In the genomic region with DNA sequence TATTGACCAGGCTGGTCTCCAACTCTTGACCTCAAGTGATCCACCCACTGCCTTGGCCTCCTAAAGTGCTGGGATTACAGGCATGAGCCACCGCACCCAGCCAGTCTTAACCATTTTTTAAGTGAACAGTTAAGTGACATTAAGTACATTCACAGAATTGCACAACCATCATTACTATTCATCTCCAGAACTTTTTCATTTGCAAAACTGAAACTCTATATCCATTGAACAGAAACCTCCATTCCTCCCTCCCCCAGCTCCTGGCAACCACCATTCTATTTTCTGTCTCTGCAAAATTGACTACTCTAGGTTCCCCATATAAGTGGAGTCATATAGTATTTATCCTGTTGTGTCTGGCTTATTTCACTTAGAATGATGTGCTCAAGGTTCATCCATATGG, we compare ENCODE assay signal across 26 cellular contexts. TPM values are rescaled to one million over a fixed set of nuclear protein-coding genes. Genes with fewer than 3 reads are reported as not detected.
DNase-seq lines count a peak whose midpoint lies in the region; ATAC-seq, FAIRE-seq and TF ChIP-seq lines count a peak whose summit lies in the region.
"Had no signal": no experiment of that assay in that cellular context is flagged by ENCODE, and none has a peak within 500 bp of the region (broad histone marks: within the 10 kb centered on the region; RNA-seq: fewer than 3 reads in every experiment).

No MANE protein-coding gene starts in this region.

- intact Hi-C loops in left ventricle myocardium inferior (cut with micrococcal nuclease), result no loop called here
- intact Hi-C loops in heart left ventricle (cut with DNase I), result loop anchor here in 1 of 10 donors (5.0 kb wide), 1 partner anchor 39 kb away; no protein-coding TSS in a partner anchor

- WGBS in heart left ventricle, 4 donors, result 95 to 100% (median 96%) methylated on average over 1 of the region's 1 CpG

- H3K4me1 ChIP-seq in left ventricle myocardium inferior (peaks cover 45% of the 10 kb centered on the region), heart left ventricle (peaks cover 0 to 37% (median 21%) of the 10 kb centered on the region in 12 donors)
- H3K4me1 ChIP-seq: BLaER1 treated with 17β-estradiol and CSF1 and Interleukin-3, amounts not matched to agents 10 nM and 100 nM had no signal

- H3K27me3 Mint-ChIP-seq in neural crest cell (ENCODE audit: low read depth), result no peaks in the 10 kb centered on the region
- H3K27me3 Mint-ChIP-seq: CD4-positive, alpha-beta T cell had no signal

- no peak overlapping the region for H3K4me3 Mint-ChIP-seq in neural crest cell
- H3K4me3 Mint-ChIP-seq: CD14-positive monocyte; CD4-positive, alpha-beta T cell; CD8-positive, alpha-beta memory T cell had no signal

- H3K36me3 ChIP-seq in left ventricle myocardium inferior, result peaks cover 9% of the 10 kb centered on the region
- no peaks in the 10 kb centered on the region for H3K36me3 ChIP-seq in heart left ventricle
- H3K36me3 ChIP-seq: BE2C; BLaER1 treated with 17β-estradiol and CSF1 and Interleukin-3, amounts not matched to agents 10 nM and 100 nM had no signal

- peaks cover 18% of the 10 kb centered on the region for H3K36me3 Mint-ChIP-seq in neural crest cell (ENCODE audit: low read depth)
- H3K36me3 Mint-ChIP-seq: CD14-positive monocyte; CD8-positive, alpha-beta memory T cell had no signal

- H3K4me3 ChIP-seq in left ventricle myocardium inferior (no peak overlapping the region), heart left ventricle (no peak overlapping the region)
- H3K4me3 ChIP-seq: A549; BLaER1 treated with 17β-estradiol and CSF1 and Interleukin-3, amounts not matched to agents 10 nM and 100 nM; GM12878; GM23248 had no signal

- H3K27ac ChIP-seq in left ventricle myocardium inferior (replicated peaks) (peak overlapping the region; percentile 67), heart left ventricle (peak overlapping the region in 1 of 12 donors; percentile 63)
- H3K27ac ChIP-seq: A549; BLaER1 treated with 17β-estradiol and CSF1 and Interleukin-3, amounts not matched to agents 10 nM and 100 nM; GM23248 had no signal

- ATAC-seq in heart left ventricle, result no peak
- ATAC-seq: A549, GM12878 had no signal

- no peak for TF ChIP-seq CTCF in left ventricle myocardium inferior (IDR thresholded peaks at IDR 0.05; ENCODE audit: borderline replicate concordance)
- no peak for TF ChIP-seq CTCF in heart left ventricle (IDR thresholded peaks at IDR 0.05)
- TF ChIP-seq CTCF in neural crest cell (conservative IDR thresholded peaks at IDR 0.05), result no peak

- H3K9me3 ChIP-seq in left ventricle myocardium inferior (replicated peaks), result peaks cover 17% of the 10 kb centered on the region
- peaks cover 0 to 20% (median 10%) of the 10 kb centered on the region in 12 donors for H3K9me3 ChIP-seq in heart left ventricle

- H3K4me1 Mint-ChIP-seq in neural crest cell, result peaks cover 53% of the 10 kb centered on the region
- H3K4me1 Mint-ChIP-seq: CD14-positive monocyte; CD8-positive, alpha-beta memory T cell had no signal

- FAIRE-seq in GM12892 (lab: Jason Lieb, UNC) (no peak), GM19239 (lab: Jason Lieb, UNC) (no peak)
- FAIRE-seq: D721Med, GM12878, GM18507, H1 had no signal

- H3K27ac Mint-ChIP-seq in neural crest cell (ENCODE audit: unreplicated experiment), result peak overlapping the region; percentile 35
- H3K27ac Mint-ChIP-seq: CD4-positive, alpha-beta T cell; CD8-positive, alpha-beta memory T cell had no signal

- H3K9me3 Mint-ChIP-seq in neural crest cell, result peaks cover 9% of the 10 kb centered on the region

- H3K27me3 ChIP-seq in left ventricle myocardium inferior (ENCODE audit: low read depth) (no peaks in the 10 kb centered on the region), heart left ventricle (no peaks in the 10 kb centered on the region)
- H3K27me3 ChIP-seq: BE2C; BLaER1 treated with 17β-estradiol and CSF1 and Interleukin-3, amounts not matched to agents 10 nM and 100 nM had no signal

- TF ChIP-seq POLR2A in heart left ventricle (IDR thresholded peaks at IDR 0.05) (no peak), GM12892 (IDR thresholded peaks at IDR 0.05; ENCODE audit: low read depth, low read length) (no peak)

- no peak for DNase-seq in left ventricle myocardium inferior
- no peak for DNase-seq in heart left ventricle
- DNase-seq in fibroblast of gingiva (ENCODE audit: low read depth), result peak; percentile 71
- DNase-seq in neural crest cell (ENCODE audit: low read depth, low spot score), result no peak
- no peak for DNase-seq in GM12892 (ENCODE audit: insufficient read length)
- DNase-seq in GM19239 (ENCODE audit: insufficient read length, low spot score), result no peak
- DNase-seq: 8988T; ACHN; AML-193; BE2C; CD4-positive, alpha-beta T cell; CD8-positive, alpha-beta memory T cell; DMS 273 treated with DMSO at 0.1 percent for 48 hours; DMS79; EL; GDM1; GM23248; H7; HCEC 1CT had no signal

RNA-seq across cellular contexts. Expression of a gene that starts 59.7 kb away (rescaled TPM):
- total RNA-seq in left ventricle myocardium inferior (30.5 TPM), heart left ventricle (10 to 100 TPM; 14.7 to 31.8 (median 18.6) TPM), neural crest cell (51.4 and 53.3 TPM in 2 replicates)
- 1 to 10 TPM; 8.4 TPM for polyA plus RNA-seq in heart left ventricle
- not detected for polyA plus RNA-seq in GM12892 (2012; ENCODE audit: missing spikeins)
- total RNA-seq: CD8-positive, alpha-beta memory T cell; GM12878 had no signal
- polyA plus RNA-seq: CD14-positive monocyte; CD8-positive, alpha-beta memory T cell; GM12878 had no signal
